ENCODE assay signal across 20 cellular contexts in the genomic region with DNA sequence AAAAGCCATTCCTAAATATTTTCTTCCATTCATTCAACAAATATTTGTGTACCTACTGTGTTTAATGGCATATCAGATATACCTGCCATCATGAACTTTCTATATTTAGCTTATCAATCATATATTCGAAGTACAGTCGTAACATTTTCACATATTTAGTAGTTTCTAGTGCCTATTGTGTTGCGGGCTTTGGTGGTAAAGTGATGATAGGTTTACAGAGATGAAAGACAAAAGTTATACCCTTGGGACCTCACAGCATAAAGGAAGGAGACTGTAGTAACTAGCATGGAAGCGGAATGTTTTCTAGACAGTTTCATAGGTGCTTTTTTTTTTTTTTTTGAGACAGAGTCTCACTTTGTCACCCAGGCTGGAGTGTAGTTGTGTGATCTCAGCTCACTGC. TPM values are rescaled to one million over a fixed set of nuclear protein-coding genes. Genes with fewer than 3 reads are reported as not detected.
DNase-seq lines count a peak whose midpoint lies in the region; ATAC-seq, FAIRE-seq and TF ChIP-seq lines count a peak whose summit lies in the region.
"Had no signal": no experiment of that assay in that cellular context is flagged by ENCODE, and none has a peak within 500 bp of the region (broad histone marks: within the 10 kb centered on the region; RNA-seq: fewer than 3 reads in every experiment).

No MANE protein-coding gene starts in this region.

- in situ Hi-C loops in brain microvascular endothelial cell (cut with HindIII; ENCODE audit: low pct_ligation_motif_present, low sequenced_read_pairs), result no loop called here

- H3K9ac ChIP-seq in PC-3 (ENCODE audit: low read length), result no peak overlapping the region

- H3K79me2 ChIP-seq in PC-3 (ENCODE audit: low read length), result peaks cover 95% of the 10 kb centered on the region

- H3K36me3 Mint-ChIP-seq in HFFc6 (ENCODE audit: low read depth) (no peaks in the 10 kb centered on the region), nephron progenitor cell (ENCODE audit: low read depth) (no peaks in the 10 kb centered on the region)
- H3K36me3 Mint-ChIP-seq in activated T-helper 17 cell treated with anti-CD3 and anti-CD28 coated beads, Interleukin-2, amount 50 U/mL, for 72 hours (ENCODE audit: low read depth), result peaks cover 51% of the 10 kb centered on the region

- H3K9me3 ChIP-seq in PC-3 (ENCODE audit: low read length), result no peaks in the 10 kb centered on the region

- H3K27me3 ChIP-seq in PC-3 (ENCODE audit: low read length) (no peaks in the 10 kb centered on the region), brain microvascular endothelial cell (replicated peaks) (no peaks in the 10 kb centered on the region)

- peaks cover 10% of the 10 kb centered on the region for H3K4me1 ChIP-seq in PC-3 (ENCODE audit: insufficient read depth, low read length)

- H3K4me1 Mint-ChIP-seq in HFFc6 (ENCODE audit: low read depth) (peaks cover 48% of the 10 kb centered on the region), nephron progenitor cell (peaks cover 14% of the 10 kb centered on the region)
- peaks cover 18% of the 10 kb centered on the region for H3K4me1 Mint-ChIP-seq in activated T-helper 17 cell treated with anti-CD3 and anti-CD28 coated beads, Interleukin-2, amount 50 U/mL, for 72 hours

- no peaks in the 10 kb centered on the region for H3K9me3 Mint-ChIP-seq in HFFc6
- no peaks in the 10 kb centered on the region for H3K9me3 Mint-ChIP-seq in activated T-helper 17 cell treated with anti-CD3 and anti-CD28 coated beads, Interleukin-2, amount 50 U/mL, for 72 hours
- no peaks in the 10 kb centered on the region for H3K9me3 Mint-ChIP-seq in nephron progenitor cell
- H3K9me3 Mint-ChIP-seq: T-cell had no signal

- POLR2A ChIA-PET in PC-3 (lab: Charles Lee; ENCODE audit: unreplicated experiment), result interaction anchor here (0.5 kb wide), 1 partner anchor 208 kb away, joined by 3 read pairs; no protein-coding TSS in a partner anchor

- DNase-seq in HFFc6, result no peak
- no peak for DNase-seq in nephron progenitor cell
- DNase-seq in PC-3, result no peak
- DNase-seq in LoVo (ENCODE audit: low spot score), result no peak
- DNase-seq in brain microvascular endothelial cell, result no peak
- DNase-seq: GOT3, KG1, MM.1S, NCI-H1092, NCI-H1417 treated with DMSO at 0.1 percent for 48 hours, NCI-H1694 treated with DMSO at 0.1 percent for 48 hours, NCI-H2081, NCI-H446, NCI-H524 treated with DMSO at 0.1 percent for 48 hours, Right ventricle myocardium superior, RPMI8226, T-cell had no signal

- H3K27me3 Mint-ChIP-seq in HFFc6 (ENCODE audit: insufficient read depth), result no peaks in the 10 kb centered on the region
- H3K27me3 Mint-ChIP-seq in activated T-helper 17 cell treated with anti-CD3 and anti-CD28 coated beads, Interleukin-2, amount 50 U/mL, for 72 hours, result no peaks in the 10 kb centered on the region
- no peaks in the 10 kb centered on the region for H3K27me3 Mint-ChIP-seq in nephron progenitor cell (ENCODE audit: low read depth, poor library complexity)
- H3K27me3 Mint-ChIP-seq: T-cell had no signal

- peak; percentile 13 for FAIRE-seq in G401.6 (lab: Jason Lieb, UNC)

- H3K36me3 ChIP-seq in PC-3 (ENCODE audit: low read depth, low read length), result no peaks in the 10 kb centered on the region; the same call in 1 of the 2 replicates
- H3K36me3 ChIP-seq in brain microvascular endothelial cell (replicated peaks), result no peaks in the 10 kb centered on the region

- CTCF ChIA-PET in PC-3 (lab: Charles Lee), result no interaction called here

- H2AFZ ChIP-seq in PC-3 (ENCODE audit: low read length), result no peak overlapping the region

- H3K27ac Mint-ChIP-seq in HFFc6 (peak overlapping the region; percentile 19; the same call in 1 of the 2 replicates), nephron progenitor cell (peak overlapping the region; percentile 88)
- no peak overlapping the region for H3K27ac Mint-ChIP-seq in activated T-helper 17 cell treated with anti-CD3 and anti-CD28 coated beads, Interleukin-2, amount 50 U/mL, for 72 hours

- ATAC-seq in activated T-helper 17 cell treated with anti-CD3 and anti-CD28 coated beads, Interleukin-2, amount 50 U/mL, for 72 hours (replicated peaks), result no peak
- no peak for ATAC-seq in PC-3
- ATAC-seq: HCT116, T-cell had no signal

- no TSS peak for BruUV-seq in PC-3 (replicated peaks; lab: Mats Ljungman, UMichigan)

- H3K9me2 ChIP-seq in PC-3 (replicated peaks; ENCODE audit: low read length), result no peaks in the 10 kb centered on the region

- H3K27ac ChIP-seq in PC-3 (ENCODE audit: low read length) (no peak overlapping the region), brain microvascular endothelial cell (no peak overlapping the region)

- H3K4me2 ChIP-seq in PC-3 (ENCODE audit: low read length), result no peak overlapping the region

- intact Hi-C loops in PC-3 (cut with micrococcal nuclease), result no loop called here

- H3K4me3 ChIP-seq in PC-3 (ENCODE audit: low read length) (no peak overlapping the region), brain microvascular endothelial cell (ENCODE audit: low read depth, low read length) (no peak overlapping the region)

- no peak for TF ChIP-seq CTCF in HFFc6 (IDR thresholded peaks at IDR 0.05)
- no peak for TF ChIP-seq CTCF in nephron progenitor cell (IDR thresholded peaks at IDR 0.05)
- no peak for TF ChIP-seq CTCF in PC-3 (conservative IDR thresholded peaks at IDR 0.05; ENCODE audit: low read depth, low read length)
- TF ChIP-seq CTCF in brain microvascular endothelial cell (IDR thresholded peaks at IDR 0.05; ENCODE audit: low read depth, low read length, missing control alignments), result no peak

- H4K20me1 ChIP-seq in PC-3 (ENCODE audit: low read length), result peaks cover 3% of the 10 kb centered on the region; the same call in 1 of the 2 replicates

- H3K4me3 Mint-ChIP-seq in HFFc6 (peak overlapping the region; percentile 84; the same call in 1 of the 2 replicates), nephron progenitor cell (no peak overlapping the region)
- H3K4me3 Mint-ChIP-seq in activated T-helper 17 cell treated with anti-CD3 and anti-CD28 coated beads, Interleukin-2, amount 50 U/mL, for 72 hours, result peak overlapping the region; percentile 37
- H3K4me3 Mint-ChIP-seq: T-cell had no signal

- H3F3A ChIP-seq in PC-3 (ENCODE audit: low read length, unreplicated experiment), result no peaks in the 10 kb centered on the region

RNA-seq across cellular contexts. Expression of a gene that starts 39.5 kb away (rescaled TPM):
- 10 to 100 TPM; 60.9 to 71.7 (median 69.0) TPM for total RNA-seq in HFFc6 (2021; fragmentation: NEBNext Ultra II Directional; extraction: Animal tissue kit (Norgen Biotek cat#: 25700))
- total RNA-seq in activated T-helper 17 cell treated with anti-CD3 and anti-CD28 coated beads, Interleukin-2, amount 50 U/mL, for 72 hours, result 100 to 1,000 TPM; 238 to 481 TPM
- 31.5 and 39.1 TPM in 2 replicates for total RNA-seq in PC-3 (2014; rRNA removed)
